Comparison of ENCODE assay signal across 14 cellular contexts in genomic region chr1:41221995-41222991, GRCh38. TPM values are rescaled to one million over a fixed set of nuclear protein-coding genes. Genes with fewer than 3 reads are reported as not detected.
DNase-seq lines count a peak whose midpoint lies in the region; ATAC-seq and TF ChIP-seq lines count a peak whose summit lies in the region.
"Had no signal": no experiment of that assay in that cellular context is flagged by ENCODE, and none has a peak within 500 bp of the region (broad histone marks: within the 10 kb centered on the region; RNA-seq: fewer than 3 reads in every experiment).

No MANE protein-coding gene starts in this region.

- peaks cover 0 to 27% (median 12%) of the 10 kb centered on the region in 9 donors for H3K4me1 ChIP-seq in heart right ventricle
- peaks cover 26% of the 10 kb centered on the region for H3K4me1 ChIP-seq in left ventricle myocardium inferior
- H3K4me1 ChIP-seq: prostate gland had no signal

- H3K27me3 ChIP-seq in heart right ventricle, result no peaks in the 10 kb centered on the region
- no peaks in the 10 kb centered on the region for H3K27me3 ChIP-seq in left ventricle myocardium inferior (ENCODE audit: low read depth)

- intact Hi-C loops in heart right ventricle (cut with DNase I), result no loop called here
- intact Hi-C loops in left ventricle myocardium inferior (cut with micrococcal nuclease), result no loop called here

- ATAC-seq in heart right ventricle, result peak in 5 of 8 donors; percentile 38 to 72 (median 61)
- ATAC-seq in esophagus mucosa, result no peak
- no peak for ATAC-seq in GM18520 (IDR thresholded peaks at IDR 0.05; ENCODE audit: unreplicated experiment)
- no peak for ATAC-seq in GM18502 (IDR thresholded peaks at IDR 0.05; ENCODE audit: poor library complexity, unreplicated experiment)
- ATAC-seq: effector memory CD8-positive, alpha-beta T cell had no signal

- 25 to 45% methylated on average over 2 of the region's 2 CpGs for WGBS in heart right ventricle, 2 donors

- H3K9me3 ChIP-seq in heart right ventricle (peaks cover 0 to 22% (median 8%) of the 10 kb centered on the region in 11 donors), left ventricle myocardium inferior (replicated peaks) (peaks cover 19% of the 10 kb centered on the region)
- H3K9me3 ChIP-seq: prostate gland had no signal

- DNase-seq in heart right ventricle, result no peak
- DNase-seq in left ventricle myocardium inferior, result no peak
- peak; percentile 19 for DNase-seq in NCI-H128 (lab: John Stamatoyannopoulos, UW; ENCODE audit: unreplicated experiment)
- DNase-seq in astrocyte of the hippocampus (ENCODE audit: low read depth, low spot score), result peak; percentile 33
- DNase-seq in activated naive CD4-positive, alpha-beta T cell treated with Interleukin-2 at 50 U/mL for 16 hours, result no peak
- DNase-seq: C1 segment of cervical spinal cord; effector memory CD8-positive, alpha-beta T cell; kidney; NCI-H1048; T-helper 2 cell had no signal

- H3K4me3 ChIP-seq in heart right ventricle, result no peak overlapping the region
- no peak overlapping the region for H3K4me3 ChIP-seq in left ventricle myocardium inferior
- H3K4me3 ChIP-seq: prostate gland had no signal

- TF ChIP-seq CTCF in heart right ventricle (IDR thresholded peaks at IDR 0.05), result no peak
- no peak for TF ChIP-seq CTCF in left ventricle myocardium inferior (IDR thresholded peaks at IDR 0.05; ENCODE audit: borderline replicate concordance)

- H3K27ac ChIP-seq in heart right ventricle (no peak overlapping the region), left ventricle myocardium inferior (replicated peaks) (no peak overlapping the region)
- H3K27ac ChIP-seq: prostate gland had no signal

- H3K36me3 ChIP-seq in heart right ventricle (peaks cover 0 to 11% (median 0%) of the 10 kb centered on the region in 9 donors), left ventricle myocardium inferior (peaks cover 9% of the 10 kb centered on the region)
- H3K36me3 ChIP-seq: prostate gland had no signal

RNA-seq across cellular contexts. Expression of gene SCMH1, which starts 19.8 kb away (rescaled TPM):
- total RNA-seq in heart right ventricle (10 to 100 TPM; 34.4 to 53.5 (median 46.1) TPM), left ventricle myocardium inferior (48.1 TPM), esophagus mucosa (13.0 TPM)
- 10 to 100 TPM; 29.6 to 34.3 TPM for polyA plus RNA-seq in heart right ventricle

Comparison
In these comparisons a context has a peak if more than half of its experiments do, and no peak if none do; other contexts are left out.
1. ATAC-seq: peak in heart right ventricle (5 of 8); none in esophagus mucosa (single experiment), GM18520 (single experiment) and GM18502 (single experiment).
2. DNase-seq: peak in NCI-H128 (single experiment) and astrocyte of the hippocampus (single experiment); none in heart right ventricle (0 of 2), left ventricle myocardium inferior (single experiment) and activated naive CD4-positive, alpha-beta T cell treated with Interleukin-2 at 50 U/mL for 16 hours (single experiment).